In genomic region chrX:29911673-29912072, GRCh38 we compare ENCODE assay signal across 22 cellular contexts.
DNase-seq lines count a peak whose midpoint lies in the region; TF ChIP-seq lines count a peak whose summit lies in the region.
"Had no signal": no experiment of that assay in that cellular context is flagged by ENCODE, and none has a peak within 500 bp of the region (broad histone marks: within the 10 kb centered on the region; RNA-seq: fewer than 3 reads in every experiment).

No MANE protein-coding gene starts in this region.

- peak; percentile 8 for TF ChIP-seq CTCF in fibroblast of villous mesenchyme (IDR thresholded peaks at IDR 0.05; ENCODE audit: insufficient read depth, low read depth, low read length)

- CTCF ChIA-PET in HEK293T (lab: Yijun Ruan, JAX), result no interaction called here

- no peak overlapping the region for H3K4me3 ChIP-seq in fibroblast of villous mesenchyme (ENCODE audit: low read depth, low read length)
- H3K4me3 ChIP-seq: gastrocnemius medialis, mucosa of descending colon, SJSA1, stomach, upper lobe of left lung had no signal

- peak; percentile 22 for DNase-seq in DMS53 (lab: John Stamatoyannopoulos, UW)
- no peak for DNase-seq in DMS53 treated with DMSO at 0.1 percent for 48 hours (lab: John Stamatoyannopoulos, UW; ENCODE audit: unreplicated experiment)
- no peak for DNase-seq in HEK293T (ENCODE audit: extremely low spot score)
- peak; percentile 35 for DNase-seq in RKO (ENCODE audit: low spot score)
- DNase-seq in fibroblast of villous mesenchyme (ENCODE audit: low read depth), result no peak
- DNase-seq in NCI-H345 (lab: John Stamatoyannopoulos, UW), result no peak
- DNase-seq in activated CD4-positive, alpha-beta T cell treated with anti-CD3 and anti-CD28 coated beads for 4 hours, result no peak
- no peak for DNase-seq in GF-D8 (lab: John Stamatoyannopoulos, UW)
- DNase-seq: 8988T; activated CD4-positive, CD25-positive, alpha-beta regulatory T cell treated with anti-CD3 and anti-CD28 coated beads, Interleukin-2, amount 50 U/mL, for 72 hours; activated gamma-delta T cell; C1 segment of cervical spinal cord; gastrocnemius medialis; GOT3; Kasumi-1; left colon; mucosa of descending colon; NCI-H146; NCI-H2227 treated with DMSO at 0.1 percent for 48 hours; stomach; upper lobe of left lung had no signal

- POLR2A ChIA-PET in HEK293T (lab: Yijun Ruan, JAX), result no interaction called here

TF ChIP-seq in HEK293T, 16 proteins besides CTCF, POLR2A, EP300 and RAD21:
- no peak for TF ChIP-seq FOXK2 (IDR thresholded peaks at IDR 0.05)
- peak; percentile 47 for TF ChIP-seq PKNOX1 (IDR thresholded peaks at IDR 0.05)

Comparison
In these comparisons a context has a peak if more than half of its experiments do, and no peak if none do; other contexts are left out.
1. DNase-seq: peak in DMS53 (single experiment) and RKO (single experiment); none in DMS53 treated with DMSO at 0.1 percent for 48 hours (single experiment), HEK293T (single experiment), fibroblast of villous mesenchyme (single experiment), NCI-H345 (single experiment), activated CD4-positive, alpha-beta T cell treated with anti-CD3 and anti-CD28 coated beads for 4 hours (0 of 2) and GF-D8 (single experiment).